In the genomic region with DNA sequence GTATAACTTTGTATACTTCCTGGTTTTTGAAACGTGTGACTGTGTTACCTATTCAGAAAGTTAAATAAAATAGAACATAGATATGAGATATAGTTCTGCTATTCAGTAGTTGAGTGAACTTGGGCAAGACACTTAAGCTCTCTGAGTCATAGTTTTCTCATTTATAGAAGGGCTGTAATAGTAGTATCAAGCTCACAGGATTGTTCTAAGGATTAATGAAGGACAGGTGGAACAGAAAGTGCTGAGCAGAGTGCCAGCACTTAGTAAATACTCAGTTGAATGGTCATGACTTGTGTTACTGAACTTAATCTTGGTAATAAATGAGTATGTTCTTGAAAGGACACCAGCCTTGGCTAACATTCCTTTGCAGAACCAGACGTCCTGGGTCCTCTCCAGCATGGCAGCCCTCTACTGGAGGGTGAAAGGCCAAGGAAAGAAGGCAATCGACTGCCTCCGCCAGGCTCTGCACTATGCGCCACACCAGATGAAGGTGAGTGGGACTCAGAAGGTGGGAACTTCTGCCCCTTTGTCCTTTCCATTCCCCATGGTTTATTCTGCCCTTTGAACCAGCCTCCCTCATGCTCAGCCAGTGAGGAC, we compare ENCODE assay signal across 27 cellular contexts.
DNase-seq lines count a peak whose midpoint lies in the region; ATAC-seq, FAIRE-seq and TF ChIP-seq lines count a peak whose summit lies in the region.
"Had no signal": no experiment of that assay in that cellular context is flagged by ENCODE, and none has a peak within 500 bp of the region (broad histone marks: within the 10 kb centered on the region; RNA-seq: fewer than 3 reads in every experiment).

No MANE protein-coding gene starts in this region.

- no peaks in the 10 kb centered on the region for H3K4me1 Mint-ChIP-seq in CD8-positive, alpha-beta T cell (ENCODE audit: low read depth)
- no peaks in the 10 kb centered on the region for H3K4me1 Mint-ChIP-seq in endodermal cell

- peaks cover 67% of the 10 kb centered on the region for H3K36me3 Mint-ChIP-seq in CD8-positive, alpha-beta T cell
- H3K36me3 Mint-ChIP-seq in endodermal cell (ENCODE audit: low read depth) = peaks cover 60% of the 10 kb centered on the region

- TF ChIP-seq POLR2A in gastrocnemius medialis (IDR thresholded peaks at IDR 0.05) (no peak), stomach (IDR thresholded peaks at IDR 0.05) (no peak)

- H3K27ac ChIP-seq in CD8-positive, alpha-beta T cell (ENCODE audit: low read depth, low read length) = no peak overlapping the region
- H3K27ac ChIP-seq in gastrocnemius medialis = peak overlapping the region; percentile 80 to 87 (median 82)
- no peak overlapping the region for H3K27ac ChIP-seq in endodermal cell (ENCODE audit: low read depth, low read length)
- H3K27ac ChIP-seq in stomach = peak overlapping the region in 2 of 5 donors; percentile 16 to 31
- H3K27ac ChIP-seq: SJCRH30 had no signal

- ATAC-seq in CD8-positive, alpha-beta T cell = no peak
- ATAC-seq in gastrocnemius medialis (peak; percentile 96 to 99), sciatic nerve (no peak)
- ATAC-seq: PC-3, Right ventricle myocardium inferior had no signal

- no peaks in the 10 kb centered on the region for H3K9me3 Mint-ChIP-seq in CD8-positive, alpha-beta T cell
- H3K9me3 Mint-ChIP-seq in endodermal cell = no peaks in the 10 kb centered on the region

- H3K27ac Mint-ChIP-seq in CD8-positive, alpha-beta T cell = peak overlapping the region; percentile 32
- H3K27ac Mint-ChIP-seq in endodermal cell = no peak overlapping the region

- H3K4me1 ChIP-seq in CD8-positive, alpha-beta T cell (ENCODE audit: insufficient read depth, low read length) = no peaks in the 10 kb centered on the region
- H3K4me1 ChIP-seq in gastrocnemius medialis = peaks cover 0 to 15% of the 10 kb centered on the region in 2 donors
- H3K4me1 ChIP-seq in endodermal cell (ENCODE audit: control insufficient read depth, insufficient read depth, low read length) = no peaks in the 10 kb centered on the region
- no peaks in the 10 kb centered on the region for H3K4me1 ChIP-seq in stomach
- H3K4me1 ChIP-seq: BE2C, SJCRH30 had no signal

- peak; percentile 75 for FAIRE-seq in bronchial epithelial cell (lab: Jason Lieb, UNC)
- FAIRE-seq: GM12892, GM19239, H54 had no signal

- no peaks in the 10 kb centered on the region for H3K27me3 Mint-ChIP-seq in CD8-positive, alpha-beta T cell (ENCODE audit: low read depth)
- H3K27me3 Mint-ChIP-seq in endodermal cell (ENCODE audit: insufficient read depth) = no peaks in the 10 kb centered on the region

- no peaks in the 10 kb centered on the region for H3K9me3 ChIP-seq in CD8-positive, alpha-beta T cell (ENCODE audit: low read length)
- H3K9me3 ChIP-seq in gastrocnemius medialis (no peaks in the 10 kb centered on the region), endodermal cell (ENCODE audit: control insufficient read depth, low read length) (no peaks in the 10 kb centered on the region), stomach (no peaks in the 10 kb centered on the region)
- H3K9me3 ChIP-seq: BE2C, SJCRH30 had no signal

- H3K4me3 ChIP-seq in CD8-positive, alpha-beta T cell (ENCODE audit: low read depth, low read length) = no peak overlapping the region
- H3K4me3 ChIP-seq in bronchial epithelial cell (ENCODE audit: low read depth, low read length) (no peak overlapping the region), gastrocnemius medialis (no peak overlapping the region), endodermal cell (ENCODE audit: low read length) (no peak overlapping the region), stomach (no peak overlapping the region)
- H3K4me3 ChIP-seq: SJCRH30 had no signal

- POLR2A ChIA-PET in CD8-positive, alpha-beta T cell (lab: Charles Lee) = no interaction called here

- no peaks in the 10 kb centered on the region for H3K27me3 ChIP-seq in CD8-positive, alpha-beta T cell (ENCODE audit: insufficient read depth, low read length)
- H3K27me3 ChIP-seq in bronchial epithelial cell (ENCODE audit: control insufficient read depth, insufficient read depth, low read length) = no peaks in the 10 kb centered on the region
- H3K27me3 ChIP-seq in gastrocnemius medialis = no peaks in the 10 kb centered on the region
- H3K27me3 ChIP-seq in endodermal cell (ENCODE audit: control insufficient read depth, insufficient read depth, low read length, poor library complexity, severe bottlenecking) = no peaks in the 10 kb centered on the region
- H3K27me3 ChIP-seq in stomach = no peaks in the 10 kb centered on the region
- H3K27me3 ChIP-seq: BE2C, SJCRH30 had no signal

- CTCF ChIA-PET in CD8-positive, alpha-beta T cell (lab: Charles Lee) = no interaction called here

- peaks cover 23% of the 10 kb centered on the region for H3K36me3 ChIP-seq in CD8-positive, alpha-beta T cell (ENCODE audit: insufficient read depth, low read length)
- H3K36me3 ChIP-seq in bronchial epithelial cell (ENCODE audit: control insufficient read depth, insufficient read depth, low read length) = peaks cover 6% of the 10 kb centered on the region
- H3K36me3 ChIP-seq in gastrocnemius medialis = peaks cover 0 to 36% of the 10 kb centered on the region in 2 donors
- peaks cover 58% of the 10 kb centered on the region for H3K36me3 ChIP-seq in endodermal cell (ENCODE audit: control insufficient read depth, insufficient read depth, low read length)
- H3K36me3 ChIP-seq in stomach = peaks cover 22 to 73% (median 65%) of the 10 kb centered on the region in 4 donors
- H3K36me3 ChIP-seq: BE2C had no signal

- no peak overlapping the region for H3K9ac ChIP-seq in endodermal cell (ENCODE audit: extremely low read depth, low read length, poor library complexity, severe bottlenecking)

- 71 to 94% methylated on average over 1 to 5 of the region's 5 CpGs for WGBS in endodermal cell (ENCODE audit: insufficient coverage in 1 of 2, insufficient read length in 1 of 2), 2 experiments
- 75 to 85% (median 84%) methylated on average over 5 of the region's 5 CpGs for WGBS in stomach, 5 donors

- intact Hi-C loops in CD8-positive, alpha-beta T cell (cut with DNase I, micrococcal nuclease) = no loop called here
- intact Hi-C loops in gastrocnemius medialis (cut with DNase I; ENCODE audit: low total_unique reads) (loop anchor here (5.0 to 10.0 kb wide), 2 partner anchors 82 to 355 kb away; no protein-coding TSS in a partner anchor), sciatic nerve (cut with DNase I) (no loop called here), stomach (cut with DNase I; ENCODE audit: low total_unique reads) (no loop called here)

- TF ChIP-seq CTCF in CD8-positive, alpha-beta T cell (IDR thresholded peaks at IDR 0.05) = no peak
- no peak for TF ChIP-seq CTCF in bronchial epithelial cell (IDR thresholded peaks at IDR 0.05; ENCODE audit: insufficient read depth, low read length, severe bottlenecking)
- TF ChIP-seq CTCF in gastrocnemius medialis (IDR thresholded peaks at IDR 0.05 in 4 of 5, conservative IDR thresholded peaks at IDR 0.05 in 1 of 5) = peak in 1 of 5 experiments; percentile 25
- TF ChIP-seq CTCF in endodermal cell (conservative IDR thresholded peaks at IDR 0.05) = no peak
- no peak for TF ChIP-seq CTCF in GM20000 (IDR thresholded peaks at IDR 0.05; ENCODE audit: extremely low read depth, missing control alignments)
- no peak for TF ChIP-seq CTCF in stomach (IDR thresholded peaks at IDR 0.05)

- H3K4me3 Mint-ChIP-seq in CD8-positive, alpha-beta T cell = no peak overlapping the region
- H3K4me3 Mint-ChIP-seq in endodermal cell = no peak overlapping the region

- in situ Hi-C loops in gastrocnemius medialis (cut with MboI; ENCODE audit: low sequenced_read_pairs in 4 of 4) = loop anchor here in 1 of 4 donors (25.0 kb wide), 1 partner anchor 347 kb away; no protein-coding TSS in a partner anchor

- TF ChIP-seq EP300 in stomach (IDR thresholded peaks at IDR 0.05) = no peak

- DNase-seq in CD8-positive, alpha-beta T cell = no peak
- DNase-seq in bronchial epithelial cell (ENCODE audit: low read depth) = peak; percentile 42
- DNase-seq in iris pigment epithelial cell (ENCODE audit: low read depth) = peak; percentile 49
- peak; percentile 56 to 74 for DNase-seq in gastrocnemius medialis
- DNase-seq in sciatic nerve (ENCODE audit: low spot score) = no peak
- DNase-seq in endodermal cell = no peak
- DNase-seq in GM20000 (ENCODE audit: low spot score) = no peak
- no peak for DNase-seq in stomach
- DNase-seq: 8988T; ACHN; BE2C; DMS153; DND-41; Karpas-422; MV-4-11; NCI-H1694; NCI-H2029 treated with DMSO at 0.1 percent for 48 hours; NCI-H446 treated with DMSO at 0.1 percent for 48 hours; NCI-H526; NCI-H82; NK-92 treated with Interleukin-12 subunit alpha and Interleukin-12 subunit beta, amount 100 ng/mL, for 24 hours; PC-3; SJCRH30 had no signal

Comparison
In these comparisons a context has a peak if more than half of its experiments do, and no peak if none do; other contexts are left out.
1. ATAC-seq: peak in gastrocnemius medialis (2 of 2); none in CD8-positive, alpha-beta T cell (single experiment) and sciatic nerve (single experiment).
2. DNase-seq: peak in bronchial epithelial cell (single experiment), iris pigment epithelial cell (single experiment) and gastrocnemius medialis (2 of 2); none in CD8-positive, alpha-beta T cell (0 of 7), sciatic nerve (single experiment), endodermal cell (single experiment), GM20000 (single experiment) and stomach (single experiment).
3. H3K27ac ChIP-seq: peak in gastrocnemius medialis (4 of 4); none in CD8-positive, alpha-beta T cell (single experiment) and endodermal cell (single experiment).